ENCODE assay signal across 11 cellular contexts in the genomic region with DNA sequence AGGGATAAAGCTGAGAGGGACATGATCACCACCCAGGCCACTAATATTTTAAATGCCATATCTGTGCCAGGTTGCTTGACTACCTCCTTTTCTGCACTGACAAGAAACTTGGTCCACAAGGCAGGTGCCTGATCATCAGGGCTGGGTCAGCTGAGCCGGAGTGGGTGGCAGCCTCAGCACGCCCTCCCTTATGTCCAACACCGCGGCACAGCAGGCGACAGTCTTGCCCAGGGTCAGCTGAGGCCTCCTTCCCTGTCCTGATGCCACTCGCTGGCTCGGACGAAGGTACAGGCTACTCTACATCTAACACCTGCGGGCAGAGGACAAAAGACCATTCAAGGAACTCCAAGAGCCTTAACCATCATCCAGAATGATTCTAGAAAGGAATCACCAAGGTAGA. TPM values are rescaled to one million over a fixed set of nuclear protein-coding genes. Genes with fewer than 3 reads are reported as not detected.
DNase-seq lines count a peak whose midpoint lies in the region; ATAC-seq and TF ChIP-seq lines count a peak whose summit lies in the region.
"Had no signal": no experiment of that assay in that cellular context is flagged by ENCODE, and none has a peak within 500 bp of the region (broad histone marks: within the 10 kb centered on the region; RNA-seq: fewer than 3 reads in every experiment).

No MANE protein-coding gene starts in this region.

- ATAC-seq in Right ventricle myocardium inferior, result peak; percentile 47
- ATAC-seq in naive thymus-derived CD8-positive, alpha-beta T cell, result no peak
- ATAC-seq in upper lobe of right lung, result peak; percentile 5

- H3K27ac Mint-ChIP-seq in endodermal cell, result peak overlapping the region; percentile 83
- peak overlapping the region in 8 of 10 donors; percentile 60 to 94 (median 84) for H3K27ac Mint-ChIP-seq in naive thymus-derived CD8-positive, alpha-beta T cell

- H3K4me3 ChIP-seq in endodermal cell (ENCODE audit: low read length), result no peak overlapping the region
- H3K4me3 ChIP-seq in upper lobe of right lung, result no peak overlapping the region
- H3K4me3 ChIP-seq: SK-N-MC had no signal

- H3K27me3 Mint-ChIP-seq in endodermal cell (ENCODE audit: insufficient read depth), result no peaks in the 10 kb centered on the region
- no peaks in the 10 kb centered on the region for H3K27me3 Mint-ChIP-seq in naive thymus-derived CD8-positive, alpha-beta T cell

- DNase-seq in Right ventricle myocardium inferior (ENCODE audit: missing footprints) (no peak), cardiac septum (ENCODE audit: low spot score) (no peak), endodermal cell (no peak), upper lobe of right lung (no peak), GM10266 (ENCODE audit: extremely low spot score) (no peak), retina (no peak)
- peak in 1 of 10 donors; percentile 54 for DNase-seq in naive thymus-derived CD8-positive, alpha-beta T cell
- no peak for DNase-seq in activated effector memory CD4-positive, alpha-beta T cell treated with anti-CD3 and anti-CD28 coated beads, Interleukin-2, amount 50 U/mL, for 16 hours
- DNase-seq: erythroblast, NCI-H2029 had no signal

- no peaks in the 10 kb centered on the region for H3K9me3 ChIP-seq in endodermal cell (ENCODE audit: control insufficient read depth, low read length)
- no peaks in the 10 kb centered on the region for H3K9me3 ChIP-seq in upper lobe of right lung

- no peak overlapping the region for H3K9ac ChIP-seq in endodermal cell (ENCODE audit: extremely low read depth, low read length, poor library complexity, severe bottlenecking)

- WGBS in endodermal cell (ENCODE audit: insufficient coverage in 1 of 2, insufficient read length in 1 of 2), 2 experiments, result 93 to 100% methylated on average over 3 to 9 of the region's 9 CpGs

- H3K36me3 Mint-ChIP-seq in endodermal cell (ENCODE audit: low read depth), result peaks cover 35% of the 10 kb centered on the region
- H3K36me3 Mint-ChIP-seq in naive thymus-derived CD8-positive, alpha-beta T cell, result peaks cover 0 to 51% (median 0%) of the 10 kb centered on the region in 3 donors

- peaks cover 53% of the 10 kb centered on the region for H3K36me3 ChIP-seq in endodermal cell (ENCODE audit: control insufficient read depth, insufficient read depth, low read length)
- peaks cover 22% of the 10 kb centered on the region for H3K36me3 ChIP-seq in upper lobe of right lung

- H3K4me3 Mint-ChIP-seq in endodermal cell, result no peak overlapping the region
- peak overlapping the region in 2 of 10 donors; percentile 6 to 40 for H3K4me3 Mint-ChIP-seq in naive thymus-derived CD8-positive, alpha-beta T cell

- TF ChIP-seq CTCF in endodermal cell (conservative IDR thresholded peaks at IDR 0.05), result no peak
- TF ChIP-seq CTCF in upper lobe of right lung (IDR thresholded peaks at IDR 0.05), result no peak
- no peak for TF ChIP-seq CTCF in GM10266 (IDR thresholded peaks at IDR 0.05; ENCODE audit: control insufficient read depth, insufficient read depth, low read depth, missing control alignments)

- H3K4me1 Mint-ChIP-seq in endodermal cell, result peaks cover 19% of the 10 kb centered on the region
- H3K4me1 Mint-ChIP-seq in naive thymus-derived CD8-positive, alpha-beta T cell, result peaks cover 20 to 67% (median 54%) of the 10 kb centered on the region in 4 donors

- H3K4me1 ChIP-seq in endodermal cell (ENCODE audit: control insufficient read depth, insufficient read depth, low read length) (no peaks in the 10 kb centered on the region), upper lobe of right lung (peaks cover 52% of the 10 kb centered on the region)

- POLR2A ChIA-PET in naive thymus-derived CD8-positive, alpha-beta T cell (lab: Charles Lee), result interaction anchor here (1.9 to 10.1 kb wide), 2 partner anchors 10 to 15 kb away, joined by 6 to 110 read pairs; a partner anchor contains a TSS

- H3K27ac ChIP-seq in endodermal cell (ENCODE audit: low read depth, low read length) (no peak overlapping the region), upper lobe of right lung (peak overlapping the region; percentile 90)

- no peaks in the 10 kb centered on the region for H3K27me3 ChIP-seq in endodermal cell (ENCODE audit: control insufficient read depth, insufficient read depth, low read length, poor library complexity, severe bottlenecking)
- no peaks in the 10 kb centered on the region for H3K27me3 ChIP-seq in upper lobe of right lung

- intact Hi-C loops in Right ventricle myocardium inferior (cut with DNase I), result no loop called here
- intact Hi-C loops in cardiac septum (cut with DNase I), result loop anchor here (2.0 kb wide), 1 partner anchor 16 kb away; a partner anchor contains a TSS
- intact Hi-C loops in upper lobe of right lung (cut with DNase I), result no loop called here

- H3K9me3 Mint-ChIP-seq in endodermal cell, result no peaks in the 10 kb centered on the region
- H3K9me3 Mint-ChIP-seq in naive thymus-derived CD8-positive, alpha-beta T cell, result no peaks in the 10 kb centered on the region

RNA-seq across cellular contexts. Expression of a gene that starts 16.9 kb away (rescaled TPM):
- total RNA-seq in Right ventricle myocardium inferior (20.5 TPM), cardiac septum (28.1 TPM), endodermal cell (10 to 100 TPM; 64.9 to 82.5 TPM), upper lobe of right lung (47.5 TPM)
- 23.7 TPM for polyA plus RNA-seq in endodermal cell (2013, experiment 1 of 2)
- 23.5 TPM for polyA plus RNA-seq in endodermal cell (2013, experiment 2 of 2)
- 10 to 100 TPM; 73.4 to 76.3 TPM for total RNA-seq in naive thymus-derived CD8-positive, alpha-beta T cell
- polyA plus RNA-seq in naive thymus-derived CD8-positive, alpha-beta T cell, result 1 to 10 TPM in 2 of 3 donors, under 1 TPM in 1; 0.86 to 2.4 (median 2.0) TPM

RNA-seq across cellular contexts. Expression of a gene that starts 33.9 kb away (rescaled TPM):
- total RNA-seq in Right ventricle myocardium inferior (45.1 TPM), cardiac septum (45.0 TPM), endodermal cell (100 to 1,000 TPM; 187 to 240 TPM), upper lobe of right lung (57.6 TPM)
- 185 TPM for polyA plus RNA-seq in endodermal cell (2013, experiment 1 of 2)
- 176 TPM for polyA plus RNA-seq in endodermal cell (2013, experiment 2 of 2)
- total RNA-seq in naive thymus-derived CD8-positive, alpha-beta T cell, result 10 to 100 TPM; 44.5 to 45.6 TPM
- 100 to 1,000 TPM; 158 to 174 (median 159) TPM for polyA plus RNA-seq in naive thymus-derived CD8-positive, alpha-beta T cell

RNA-seq across cellular contexts. Expression of a gene that starts 48.3 kb away (rescaled TPM):
- total RNA-seq in Right ventricle myocardium inferior (27.7 TPM), cardiac septum (31.1 TPM), endodermal cell (10 to 100 TPM; 61.8 to 69.5 TPM), upper lobe of right lung (28.0 TPM)
- polyA plus RNA-seq in endodermal cell (2013, experiment 1 of 2), result 44.2 TPM
- 34.1 TPM for polyA plus RNA-seq in endodermal cell (2013, experiment 2 of 2)
- 10 to 100 TPM; 30.1 to 31.7 TPM for total RNA-seq in naive thymus-derived CD8-positive, alpha-beta T cell
- 100 to 1,000 TPM; 118 to 154 (median 144) TPM for polyA plus RNA-seq in naive thymus-derived CD8-positive, alpha-beta T cell

Comparison
In these comparisons a context has a peak if more than half of its experiments do, and no peak if none do; other contexts are left out.
1. ATAC-seq: peak in Right ventricle myocardium inferior (single experiment) and upper lobe of right lung (single experiment); none in naive thymus-derived CD8-positive, alpha-beta T cell (0 of 2).